ENCODE assay signal across 1 cellular context in genomic region chr10:92696606-92697383, GRCh38.
TF ChIP-seq lines count a peak whose summit lies in the region.

No MANE protein-coding gene starts in this region.

TF ChIP-seq in A549, 52 proteins besides CTCF, POLR2A, EP300 and RAD21 (continued from another document):
- no peak for TF ChIP-seq ZFP36 (IDR thresholded peaks at IDR 0.05; ENCODE audit: borderline replicate concordance, partially characterized antibody)
